ENCODE assay signal across 18 cellular contexts in genomic region chr15:76366714-76367113, GRCh38. TPM values are rescaled to one million over a fixed set of nuclear protein-coding genes. Genes with fewer than 3 reads are reported as not detected.
DNase-seq lines count a peak whose midpoint lies in the region; ATAC-seq and TF ChIP-seq lines count a peak whose summit lies in the region.
"Had no signal": no experiment of that assay in that cellular context is flagged by ENCODE, and none has a peak within 500 bp of the region (broad histone marks: within the 10 kb centered on the region; RNA-seq: fewer than 3 reads in every experiment).

No MANE protein-coding gene starts in this region.

- intact Hi-C loops in sigmoid colon (cut with DNase I): no loop called here

- H3K36me3 ChIP-seq in Peyer's patch (no peaks in the 10 kb centered on the region), sigmoid colon (peaks cover 0 to 1% (median 0%) of the 10 kb centered on the region in 4 donors)
- H3K36me3 ChIP-seq: BE2C had no signal

- CTCF ChIA-PET in HEK293T (lab: Yijun Ruan, JAX): no interaction called here

- no peaks in the 10 kb centered on the region for H3K9me3 ChIP-seq in Peyer's patch
- no peaks in the 10 kb centered on the region for H3K9me3 ChIP-seq in sigmoid colon
- H3K9me3 ChIP-seq: BE2C had no signal

- no peak for DNase-seq in HEK293T (ENCODE audit: extremely low spot score)
- peak; percentile 23 for DNase-seq in NCI-H1105 (lab: John Stamatoyannopoulos, UW)
- DNase-seq in Peyer's patch: peak in 2 of 3 donors; percentile 75 to 83
- DNase-seq in mucosa of gallbladder (ENCODE audit: low spot score): peak; percentile 84
- no peak for DNase-seq in sigmoid colon
- DNase-seq in globus pallidus (ENCODE audit: low spot score): no peak
- DNase-seq: BE2C; CD4-positive, alpha-beta memory T cell; DMS 273 treated with DMSO at 0.1 percent for 48 hours; H9; NCI-H187 treated with DMSO at 0.1 percent for 48 hours; NCI-H226; NCI-H526; T-cell had no signal

- POLR2A ChIA-PET in HEK293T (lab: Yijun Ruan, JAX): interaction anchor here (1.3 to 2.0 kb wide), 2 partner anchors 20 to 30 kb away, joined by 3 to 4 read pairs; partner anchors contain the start of gene ISL2

- 20 to 86% methylated on average over 1 of the region's 1 CpG for WGBS in sigmoid colon, 2 donors

- ATAC-seq in HG03025 (IDR thresholded peaks at IDR 0.05; ENCODE audit: low FRiP score, unreplicated experiment) (no peak), GM18867 (IDR thresholded peaks at IDR 0.05; ENCODE audit: unreplicated experiment) (no peak)
- ATAC-seq: GM12878, T-cell had no signal

- TF ChIP-seq POLR2A in Peyer's patch (IDR thresholded peaks at IDR 0.05) (no peak), sigmoid colon (IDR thresholded peaks at IDR 0.05) (no peak)

- H3K4me3 ChIP-seq in Peyer's patch: no peak overlapping the region
- H3K4me3 ChIP-seq in sigmoid colon: no peak overlapping the region
- H3K4me3 ChIP-seq: GM12878 had no signal

- no peak overlapping the region for H3K27ac ChIP-seq in Peyer's patch
- no peak overlapping the region for H3K27ac ChIP-seq in sigmoid colon

- H3K27me3 ChIP-seq in Peyer's patch (no peaks in the 10 kb centered on the region), sigmoid colon (no peaks in the 10 kb centered on the region)
- H3K27me3 ChIP-seq: BE2C had no signal

- TF ChIP-seq CTCF in Peyer's patch (IDR thresholded peaks at IDR 0.05): no peak
- no peak for TF ChIP-seq CTCF in sigmoid colon (IDR thresholded peaks at IDR 0.05)

- no peak for TF ChIP-seq EP300 in sigmoid colon (IDR thresholded peaks at IDR 0.05)

- H3K4me1 ChIP-seq in Peyer's patch (no peaks in the 10 kb centered on the region), sigmoid colon (peaks cover 0 to 14% (median 5%) of the 10 kb centered on the region in 4 donors)
- H3K4me1 ChIP-seq: BE2C had no signal

TF ChIP-seq in HEK293T, 16 proteins besides CTCF, POLR2A, EP300 and RAD21:
- TF ChIP-seq ARNT (IDR thresholded peaks at IDR 0.05) (no peak), PKNOX1 (IDR thresholded peaks at IDR 0.05) (0 out of 2 replicates have a peak, but pooled peaks have one; percentile 17), ZNF384 (IDR thresholded peaks at IDR 0.05) (no peak)

RNA-seq across cellular contexts. Expression of gene ISL2, which starts 30.1 kb away (rescaled TPM):
- total RNA-seq in Peyer's patch (10 to 100 TPM in 1 of 4 donors, under 1 TPM in 1, not detected in 2; 0.67 to 11.6 TPM), mucosa of gallbladder (0.86 TPM), sigmoid colon (1 to 10 TPM; 2.2 to 6.4 (median 2.8) TPM)
- 1 to 10 TPM in 1 of 3 donors, under 1 TPM in 1, not detected in 1; 0.52 to 2.4 TPM for polyA plus RNA-seq in sigmoid colon
- total RNA-seq: CD4-positive, alpha-beta memory T cell; SK-MEL-5 had no signal
- polyA plus RNA-seq: CD4-positive, alpha-beta memory T cell had no signal

RNA-seq across cellular contexts. Expression of gene ETFA, which starts 55.4 kb away (rescaled TPM):
- total RNA-seq in Peyer's patch (100 to 1,000 TPM; 110 to 175 (median 163) TPM), mucosa of gallbladder (123 TPM), sigmoid colon (100 to 1,000 TPM in 1 of 4 donors, 10 to 100 TPM in 3; 58.4 to 102 (median 82.0) TPM)
- polyA plus RNA-seq in sigmoid colon: 100 to 1,000 TPM; 191 to 476 (median 258) TPM

Comparison
In these comparisons a context has a peak if more than half of its experiments do, and no peak if none do; other contexts are left out.
1. DNase-seq: peak in NCI-H1105 (single experiment), Peyer's patch (2 of 3) and mucosa of gallbladder (single experiment); none in HEK293T (single experiment), sigmoid colon (single experiment) and globus pallidus (single experiment).